In the genomic region with DNA sequence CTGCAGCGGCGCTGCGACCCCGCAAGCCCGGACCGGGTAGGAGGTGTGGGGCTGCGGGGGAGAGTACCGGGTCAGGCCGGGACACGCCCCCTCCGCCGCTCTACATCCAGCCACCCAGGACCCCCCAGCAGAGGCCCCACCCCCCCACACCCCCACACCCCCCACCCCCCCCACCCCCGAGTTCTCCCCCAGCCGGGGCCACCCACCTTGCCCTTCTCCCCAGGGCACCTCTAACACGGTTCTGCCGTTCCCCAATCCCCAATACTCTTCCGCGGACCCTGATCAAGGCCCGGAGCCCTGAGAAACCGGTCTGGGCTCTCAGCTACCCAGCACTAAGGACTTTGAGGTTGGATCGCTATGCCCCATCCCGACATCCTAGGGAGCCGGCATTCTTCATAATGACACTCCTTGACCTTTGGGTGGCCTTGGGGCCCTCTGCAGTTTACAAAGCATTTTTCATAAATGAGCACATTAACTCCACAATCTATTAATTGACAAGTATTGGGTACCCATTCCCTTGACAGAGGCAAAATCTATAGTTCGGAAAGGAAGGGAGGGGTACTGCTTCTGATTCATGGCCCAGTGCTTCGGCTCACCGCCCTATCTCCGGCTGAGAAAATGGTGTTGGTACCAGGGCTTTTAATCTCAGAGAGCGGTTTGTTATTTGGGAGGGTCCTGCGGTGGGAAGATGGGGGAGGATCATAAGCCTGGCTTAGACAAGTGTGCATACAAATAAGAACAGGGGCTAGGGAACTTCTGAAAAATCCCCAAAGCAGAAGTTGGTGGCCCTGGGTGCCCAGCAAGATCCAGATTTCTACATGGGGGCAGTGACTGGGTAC, we compare ENCODE assay signal across 8 cellular contexts. TPM values are rescaled to one million over a fixed set of nuclear protein-coding genes. Genes with fewer than 3 reads are reported as not detected.
DNase-seq lines count a peak whose midpoint lies in the region; ATAC-seq and TF ChIP-seq lines count a peak whose summit lies in the region.

No MANE protein-coding gene starts in this region.

- no peaks in the 10 kb centered on the region for H3K27me3 Mint-ChIP-seq in activated CD4-positive, alpha-beta T cell treated with anti-CD3 and anti-CD28 coated beads for 36 hours
- no peaks in the 10 kb centered on the region for H3K27me3 Mint-ChIP-seq in activated B cell treated with CpG ODN at 0.5 μM for 24 hours

- H3K4me1 ChIP-seq in iPS-15b (ENCODE audit: control insufficient read depth, insufficient read depth, low read length) (peaks cover 19% of the 10 kb centered on the region), thoracic aorta (ENCODE audit: control insufficient read depth in 1 of 2, low read depth in 2 of 2) (peaks cover 26 to 38% of the 10 kb centered on the region in 2 donors)

- H3K36me3 ChIP-seq in iPS-15b (ENCODE audit: control insufficient read depth, insufficient read depth, low read length) (no peaks in the 10 kb centered on the region), thoracic aorta (no peaks in the 10 kb centered on the region)

- peak overlapping the region; percentile 70 for H3K4me3 Mint-ChIP-seq in activated CD4-positive, alpha-beta T cell treated with anti-CD3 and anti-CD28 coated beads for 36 hours
- peak overlapping the region; percentile 84 for H3K4me3 Mint-ChIP-seq in activated B cell treated with CpG ODN at 0.5 μM for 24 hours

- H3K4me1 Mint-ChIP-seq in activated CD4-positive, alpha-beta T cell treated with anti-CD3 and anti-CD28 coated beads for 36 hours: peaks cover 44% of the 10 kb centered on the region
- peaks cover 46% of the 10 kb centered on the region for H3K4me1 Mint-ChIP-seq in activated B cell treated with CpG ODN at 0.5 μM for 24 hours

- DNase-seq in activated CD4-positive, alpha-beta T cell treated with anti-CD3 and anti-CD28 coated beads for 36 hours: no peak
- DNase-seq in activated CD4-positive, alpha-beta T cell treated with anti-CD3 and anti-CD28 coated beads, Interleukin-2, amount 50 U/mL, for 1 hour: no peak
- DNase-seq in activated B cell treated with CpG ODN at 0.5 μM for 24 hours (no peak), thoracic aorta (ENCODE audit: low spot score) (no peak), OCI-M2 (lab: John Stamatoyannopoulos, UW; ENCODE audit: unreplicated experiment) (no peak)

- peak overlapping the region in 1 of 2 donors; percentile 36 for H3K27ac ChIP-seq in thoracic aorta

- H3K9me3 ChIP-seq in iPS-15b (ENCODE audit: control insufficient read depth, insufficient read depth, low read length) (no peaks in the 10 kb centered on the region), thoracic aorta (no peaks in the 10 kb centered on the region)

- no peak for ATAC-seq in activated CD4-positive, alpha-beta T cell treated with anti-CD3 and anti-CD28 coated beads for 36 hours
- no peak for ATAC-seq in activated B cell treated with CpG ODN at 0.5 μM for 24 hours (ENCODE audit: low read depth)
- no peak for ATAC-seq in thoracic aorta (ENCODE audit: insufficient number of reproducible peaks, low FRiP score, low read depth)
- ATAC-seq in HG02970 (IDR thresholded peaks at IDR 0.05; ENCODE audit: low FRiP score, unreplicated experiment): no peak
- ATAC-seq in HG03439 (IDR thresholded peaks at IDR 0.05; ENCODE audit: unreplicated experiment): no peak

- intact Hi-C loops in activated CD4-positive, alpha-beta T cell treated with anti-CD3 and anti-CD28 coated beads for 36 hours (cut with DNase I, micrococcal nuclease): loop anchor here in 1 of 2 experiments (5.0 kb wide), 1 partner anchor 819 kb away; the partner anchor contains the start of genes ARF5 and GCC1
- intact Hi-C loops in activated B cell treated with CpG ODN at 0.5 μM for 24 hours (cut with micrococcal nuclease): loop anchor here (5.0 to 10.0 kb wide), 2 partner anchors 458 to 816 kb away; partner anchors contain the start of gene ATP6V1F

- POLR2A ChIA-PET in activated CD4-positive, alpha-beta T cell treated with anti-CD3 and anti-CD28 coated beads for 36 hours (lab: Charles Lee): no interaction called here
- POLR2A ChIA-PET in activated B cell treated with CpG ODN at 0.5 μM for 24 hours (lab: Charles Lee): interaction anchor here (0.5 to 4.7 kb wide), 2 partner anchors 23 to 49 kb away, joined by 5 to 17 read pairs; partner anchors contain the start of gene HILPDA

- H3K36me3 Mint-ChIP-seq in activated CD4-positive, alpha-beta T cell treated with anti-CD3 and anti-CD28 coated beads for 36 hours (ENCODE audit: low read depth): peaks cover 3% of the 10 kb centered on the region
- peaks cover 12% of the 10 kb centered on the region for H3K36me3 Mint-ChIP-seq in activated B cell treated with CpG ODN at 0.5 μM for 24 hours (ENCODE audit: low read depth)

- no peak for TF ChIP-seq CTCF in activated B cell treated with CpG ODN at 0.5 μM for 24 hours (IDR thresholded peaks at IDR 0.05)
- TF ChIP-seq CTCF in thoracic aorta (IDR thresholded peaks at IDR 0.05): no peak

- CTCF ChIA-PET in activated CD4-positive, alpha-beta T cell treated with anti-CD3 and anti-CD28 coated beads for 36 hours (lab: Charles Lee): interaction anchor here (1.3 to 13.2 kb wide), 3 partner anchors 19 to 20 kb away, joined by 3 to 185 read pairs (median 89); no protein-coding TSS in a partner anchor
- CTCF ChIA-PET in activated B cell treated with CpG ODN at 0.5 μM for 24 hours (lab: Charles Lee): interaction anchor here (0.8 to 4.9 kb wide), 2 partner anchors 20 to 55 kb away, joined by 3 to 38 read pairs; no protein-coding TSS in a partner anchor

- H3K27ac Mint-ChIP-seq in activated CD4-positive, alpha-beta T cell treated with anti-CD3 and anti-CD28 coated beads for 36 hours: peak overlapping the region; percentile 26
- peak overlapping the region; percentile 69 for H3K27ac Mint-ChIP-seq in activated B cell treated with CpG ODN at 0.5 μM for 24 hours

- H3K9ac ChIP-seq in iPS-15b (ENCODE audit: low read depth, low read length): no peak overlapping the region

- H3K4me3 ChIP-seq in iPS-15b (ENCODE audit: low read depth, low read length): peak overlapping the region; percentile 6
- peak overlapping the region; percentile 90 for H3K4me3 ChIP-seq in thoracic aorta

- peaks cover 84% of the 10 kb centered on the region for H3K27me3 ChIP-seq in iPS-15b (ENCODE audit: control insufficient read depth, insufficient read depth, low read length)
- H3K27me3 ChIP-seq in thoracic aorta (replicated peaks; ENCODE audit: insufficient read depth): no peaks in the 10 kb centered on the region

- H3K9me3 Mint-ChIP-seq in activated CD4-positive, alpha-beta T cell treated with anti-CD3 and anti-CD28 coated beads for 36 hours (ENCODE audit: low read depth): no peaks in the 10 kb centered on the region
- H3K9me3 Mint-ChIP-seq in activated B cell treated with CpG ODN at 0.5 μM for 24 hours: no peaks in the 10 kb centered on the region

RNA-seq across cellular contexts. Expression of gene IMPDH1, which starts 3.4 kb away (rescaled TPM):
- 10 to 100 TPM; 59.0 to 60.7 TPM for total RNA-seq in activated CD4-positive, alpha-beta T cell treated with anti-CD3 and anti-CD28 coated beads for 36 hours
- total RNA-seq in activated B cell treated with CpG ODN at 0.5 μM for 24 hours (42.3 and 45.8 TPM in 2 replicates), thoracic aorta (10 to 100 TPM; 48.1 to 59.7 TPM)

RNA-seq across cellular contexts. Expression of gene PRRT4, which starts 44.9 kb away (rescaled TPM):
- under 1 TPM; 0.23 to 0.39 TPM for total RNA-seq in activated CD4-positive, alpha-beta T cell treated with anti-CD3 and anti-CD28 coated beads for 36 hours
- total RNA-seq in activated B cell treated with CpG ODN at 0.5 μM for 24 hours: 0.10 TPM in 1 of 2 replicates, not detected in the other
- 1 to 10 TPM; 2.2 to 3.7 TPM for total RNA-seq in thoracic aorta

RNA-seq across cellular contexts. Expression of gene HILPDA, which starts 49.3 kb away (rescaled TPM):
- 100 to 1,000 TPM; 227 to 309 TPM for total RNA-seq in activated CD4-positive, alpha-beta T cell treated with anti-CD3 and anti-CD28 coated beads for 36 hours
- total RNA-seq in activated B cell treated with CpG ODN at 0.5 μM for 24 hours (14.5 and 17.0 TPM in 2 replicates), thoracic aorta (10 to 100 TPM in 1 of 2 donors, 1 to 10 TPM in 1; 9.3 to 19.8 TPM)

Comparison
In these comparisons a context has a peak if more than half of its experiments do, and no peak if none do; other contexts are left out.
1. RNA of gene HILPDA, which starts 49.3 kb away (total RNA-seq): 227 to 309 TPM in activated CD4-positive, alpha-beta T cell treated with anti-CD3 and anti-CD28 coated beads for 36 hours; 9.3 to 19.8 TPM in thoracic aorta and 14.5 to 17.0 TPM in activated B cell treated with CpG ODN at 0.5 μM for 24 hours; every median in the first group is over 10 times any median in the second.